Comparison of ENCODE assay signal across 24 cellular contexts in genomic region chr10:16681525-16681924, GRCh38.
"Had no signal": no experiment of that assay in that cellular context is flagged by ENCODE, and none has a peak within 500 bp of the region (broad histone marks: within the 10 kb centered on the region; RNA-seq: fewer than 3 reads in every experiment).

No MANE protein-coding gene starts in this region.

- H3K36me3 ChIP-seq: adrenal gland, breast epithelium had no signal

- H3K9me3 ChIP-seq: adrenal gland, breast epithelium had no signal

- H3K4me2 ChIP-seq: KMS-11 had no signal

- ATAC-seq: T-helper 17 cell, WTC11 had no signal

- DNase-seq: activated CD4-positive, alpha-beta memory T cell treated with anti-CD3 and anti-CD28 coated beads, Interleukin-2, amount 10 ng/mL, durations not matched to agents 7 days and 5 days; activated CD4-positive, alpha-beta T cell treated with anti-CD3 and anti-CD28 coated beads, Interleukin-2, amount 10 ng/mL, durations not matched to agents 7 days and 5 days; activated CD4-positive, CD25-positive, alpha-beta regulatory T cell treated with anti-CD3 and anti-CD28 coated beads, Interleukin-2, amount 50 U/mL, for 72 hours; activated CD8-positive, alpha-beta memory T cell treated with anti-CD3 and anti-CD28 coated beads, Interleukin-2, amount 50 U/mL, for 48 hours; activated gamma-delta T cell; activated naive CD4-positive, alpha-beta T cell treated with anti-CD3 and anti-CD28 coated beads for 36 hours; activated T-cell treated with anti-CD3 and anti-CD28 coated beads, Interleukin-2, amount 50 U/mL, for 1 hour; adrenal gland; anterior cingulate cortex; caudate nucleus; NCI-H1105; NCI-H1436; NCI-H1694 treated with DMSO at 0.1 percent for 48 hours; NCI-H2029 treated with DMSO at 0.1 percent for 48 hours; NCI-H345; NCI-H510A; NCI-H526 treated with DMSO at 0.1 percent for 48 hours; NCI-H82; SIG-M5; T-helper 17 cell; T-helper 9 cell had no signal

- H3K27ac ChIP-seq: adrenal gland, breast epithelium, KMS-11 had no signal

- H3K4me1 ChIP-seq: adrenal gland, breast epithelium had no signal

- H3K27me3 ChIP-seq: adrenal gland, breast epithelium had no signal

- H3K4me3 ChIP-seq: adrenal gland, breast epithelium had no signal

- H3K9ac ChIP-seq: KMS-11 had no signal
